ENCODE assay signal across 1 cellular context in the genomic region with DNA sequence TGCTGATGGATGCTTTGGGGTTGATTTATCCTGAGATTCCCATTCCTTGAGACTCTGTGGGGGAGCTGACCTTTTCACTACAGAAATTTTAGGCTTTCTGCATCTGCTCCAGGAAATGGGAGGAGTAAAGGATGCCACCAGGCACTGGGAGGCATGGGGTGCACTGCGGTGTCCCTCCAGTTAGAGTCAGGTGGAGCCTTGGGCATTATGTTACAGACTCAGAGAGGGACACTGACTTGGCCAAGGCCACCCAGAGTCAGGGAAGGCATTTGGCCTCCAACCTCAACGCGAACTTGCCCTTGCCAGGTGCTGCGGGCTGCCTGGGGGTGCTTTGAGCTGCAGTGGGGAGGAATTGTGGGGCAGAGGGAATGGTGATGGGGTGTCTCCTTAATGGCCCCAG.
TF ChIP-seq lines count a peak whose summit lies in the region.

No MANE protein-coding gene starts in this region.

TF ChIP-seq in IMR-90, 13 proteins besides CTCF, POLR2A, EP300 and RAD21:
- no peak for TF ChIP-seq MAZ (IDR thresholded peaks at IDR 0.05; ENCODE audit: borderline replicate concordance, low read depth, low read length)
- no peak for TF ChIP-seq RCOR1 (IDR thresholded peaks at IDR 0.05; ENCODE audit: insufficient replicate concordance, low read length)
- no peak for TF ChIP-seq CHD1 (IDR thresholded peaks at IDR 0.05; ENCODE audit: low read depth, low read length)
